16 cellular contexts compared by ENCODE assay signal in the genomic region with DNA sequence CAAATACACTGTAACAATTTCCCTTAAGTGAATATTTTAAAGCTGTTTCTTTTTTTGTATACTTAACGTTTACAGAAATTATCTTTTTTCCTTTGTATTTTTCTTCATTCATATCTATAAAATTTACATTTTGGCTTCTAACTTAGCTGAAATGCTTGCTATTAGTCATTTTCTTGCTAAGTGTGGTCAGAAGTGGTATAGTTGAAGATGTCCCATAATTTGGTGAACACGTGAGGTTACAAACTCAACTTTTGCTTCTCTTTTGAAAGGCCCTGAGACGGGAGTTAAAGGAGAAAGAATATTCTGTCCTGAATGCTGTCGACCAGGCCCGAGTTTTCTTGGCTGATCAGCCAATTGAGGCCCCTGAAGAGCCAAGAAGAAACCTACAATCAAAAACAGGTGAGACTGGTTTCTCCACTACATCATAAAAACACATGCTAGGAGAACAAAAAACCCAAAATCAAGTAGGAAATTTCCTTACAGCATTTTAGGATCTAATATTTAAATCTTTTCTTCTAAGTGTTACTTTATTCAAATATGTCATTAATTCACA.
A peak's percentile ranks its signal among the peaks of the same experiment; 100 is the strongest.
DNase-seq lines count a peak whose midpoint lies in the region; ATAC-seq and TF ChIP-seq lines count a peak whose summit lies in the region.
"Had no signal": no experiment of that assay in that cellular context is flagged by ENCODE, and none has a peak within 500 bp of the region (broad histone marks: within the 10 kb centered on the region; RNA-seq: fewer than 3 reads in every experiment).

No MANE protein-coding gene starts in this region.

- H3K27ac ChIP-seq in mesenchymal stem cell (ENCODE audit: low read length, poor library complexity, severe bottlenecking), result no peak overlapping the region
- H3K27ac ChIP-seq in upper lobe of left lung, result no peak overlapping the region

- no peaks in the 10 kb centered on the region for H3K9me3 ChIP-seq in mesenchymal stem cell (ENCODE audit: control insufficient read depth, low read length)
- H3K9me3 ChIP-seq in upper lobe of left lung, result no peaks in the 10 kb centered on the region

- no peak overlapping the region for H3K23ac ChIP-seq in mesenchymal stem cell (ENCODE audit: low read length in 2 of 2)

- no peak overlapping the region for H2AFZ ChIP-seq in mesenchymal stem cell (ENCODE audit: low read depth, low read length)

- no peak overlapping the region for H4K91ac ChIP-seq in mesenchymal stem cell (ENCODE audit: low read length)

- H3K4me1 ChIP-seq in mesenchymal stem cell (ENCODE audit: control insufficient read depth, insufficient read depth, low read depth, low read length) (peaks cover 2% of the 10 kb centered on the region), upper lobe of left lung (no peaks in the 10 kb centered on the region)

- no peak overlapping the region for H3K14ac ChIP-seq in mesenchymal stem cell (ENCODE audit: low read length in 2 of 2)

- H2AK5ac ChIP-seq in mesenchymal stem cell (ENCODE audit: low read length, severe bottlenecking), result no peak overlapping the region

- H3K36me3 ChIP-seq in mesenchymal stem cell (ENCODE audit: control insufficient read depth in 1 of 2, insufficient read depth in 2 of 2, low read depth in 1 of 2, low read length in 2 of 2) (peaks cover 6 to 37% of the 10 kb centered on the region in 2 experiments), upper lobe of left lung (peaks cover 0 to 43% (median 8%) of the 10 kb centered on the region in 4 donors)

- H2BK120ac ChIP-seq in mesenchymal stem cell (ENCODE audit: low read depth, low read length), result no peak overlapping the region

- H2BK15ac ChIP-seq in mesenchymal stem cell (ENCODE audit: low read depth, poor library complexity, severe bottlenecking), result no peak overlapping the region

- H3K4me3 Mint-ChIP-seq in stimulated activated naive CD8-positive, alpha-beta T cell treated with anti-CD3 and anti-CD28 coated beads, Interleukin-15, Interleukin-2, amounts not matched to agents 100 ng/mL and 50 ng/mL, for 24 hours, result peak overlapping the region; percentile 26
- no peak overlapping the region for H3K4me3 Mint-ChIP-seq in stimulated activated naive CD8-positive, alpha-beta T cell treated with anti-CD3 and anti-CD28 coated beads, Interleukin-15, amount 100 ng/mL, for 72 hours
- H3K4me3 Mint-ChIP-seq in activated T-helper 17 cell treated with anti-CD3 and anti-CD28 coated beads, Interleukin-2, amount 50 U/mL, for 72 hours, result no peak overlapping the region
- H3K4me3 Mint-ChIP-seq: activated CD4-positive, alpha-beta T cell treated with anti-CD3 and anti-CD28 coated beads, Interleukin-2, amount 10 ng/mL, durations not matched to agents 7 days and 5 days; brain; immature natural killer cell; T-helper 1 cell treated with Interleukin-12 subunit alpha and Interleukin-12 subunit beta and Interleukin-4 antibody, amounts not matched to agents 30 μg/mL and 1 μg/mL, for 36 hours had no signal

- H3K4me3 ChIP-seq in mesenchymal stem cell (ENCODE audit: insufficient read depth in 1 of 2, low read depth in 1 of 2, low read length in 2 of 2) (no peak overlapping the region), upper lobe of left lung (no peak overlapping the region)

- H3K27ac Mint-ChIP-seq in stimulated activated naive CD8-positive, alpha-beta T cell treated with anti-CD3 and anti-CD28 coated beads, Interleukin-15, Interleukin-2, amounts not matched to agents 100 ng/mL and 50 ng/mL, for 24 hours, result peak overlapping the region; percentile 84
- H3K27ac Mint-ChIP-seq in stimulated activated naive CD8-positive, alpha-beta T cell treated with anti-CD3 and anti-CD28 coated beads, Interleukin-15, amount 100 ng/mL, for 72 hours, result no peak overlapping the region
- no peak overlapping the region for H3K27ac Mint-ChIP-seq in activated T-helper 17 cell treated with anti-CD3 and anti-CD28 coated beads, Interleukin-2, amount 50 U/mL, for 72 hours
- H3K27ac Mint-ChIP-seq: activated CD4-positive, alpha-beta T cell treated with anti-CD3 and anti-CD28 coated beads, Interleukin-2, amount 10 ng/mL, durations not matched to agents 7 days and 5 days; brain; T-helper 1 cell treated with Interleukin-12 subunit alpha and Interleukin-12 subunit beta and Interleukin-4 antibody, amounts not matched to agents 30 μg/mL and 1 μg/mL, for 36 hours had no signal

- no peak overlapping the region for H3K4me2 ChIP-seq in mesenchymal stem cell (ENCODE audit: low read length, poor library complexity, severe bottlenecking)

- H3K4me1 Mint-ChIP-seq in stimulated activated naive CD8-positive, alpha-beta T cell treated with anti-CD3 and anti-CD28 coated beads, Interleukin-15, Interleukin-2, amounts not matched to agents 100 ng/mL and 50 ng/mL, for 24 hours (ENCODE audit: low read depth), result peaks cover 47% of the 10 kb centered on the region
- H3K4me1 Mint-ChIP-seq in stimulated activated naive CD8-positive, alpha-beta T cell treated with anti-CD3 and anti-CD28 coated beads, Interleukin-15, amount 100 ng/mL, for 72 hours, result peaks cover 30% of the 10 kb centered on the region
- H3K4me1 Mint-ChIP-seq in activated T-helper 17 cell treated with anti-CD3 and anti-CD28 coated beads, Interleukin-2, amount 50 U/mL, for 72 hours, result peaks cover 9% of the 10 kb centered on the region

- no peaks in the 10 kb centered on the region for H3K27me3 ChIP-seq in mesenchymal stem cell (ENCODE audit: control insufficient read depth in 1 of 2, insufficient read depth in 1 of 2, low read length in 2 of 2)
- H3K27me3 ChIP-seq in upper lobe of left lung, result no peaks in the 10 kb centered on the region

- no peaks in the 10 kb centered on the region for H3K27me3 Mint-ChIP-seq in stimulated activated naive CD8-positive, alpha-beta T cell treated with anti-CD3 and anti-CD28 coated beads, Interleukin-15, Interleukin-2, amounts not matched to agents 100 ng/mL and 50 ng/mL, for 24 hours
- no peaks in the 10 kb centered on the region for H3K27me3 Mint-ChIP-seq in stimulated activated naive CD8-positive, alpha-beta T cell treated with anti-CD3 and anti-CD28 coated beads, Interleukin-15, amount 100 ng/mL, for 72 hours
- H3K27me3 Mint-ChIP-seq in activated T-helper 17 cell treated with anti-CD3 and anti-CD28 coated beads, Interleukin-2, amount 50 U/mL, for 72 hours, result no peaks in the 10 kb centered on the region
- H3K27me3 Mint-ChIP-seq: activated CD4-positive, alpha-beta T cell treated with anti-CD3 and anti-CD28 coated beads, Interleukin-2, amount 10 ng/mL, durations not matched to agents 7 days and 5 days; brain had no signal

- no peak for TF ChIP-seq EP300 in upper lobe of left lung (IDR thresholded peaks at IDR 0.05)

- no peak for DNase-seq in stimulated activated naive CD8-positive, alpha-beta T cell treated with anti-CD3 and anti-CD28 coated beads, Interleukin-15, amount 100 ng/mL, for 72 hours
- DNase-seq in mesenchymal stem cell (no peak), upper lobe of left lung (no peak), NCI-H2107 treated with DMSO at 0.1 percent for 48 hours (lab: John Stamatoyannopoulos, UW; ENCODE audit: unreplicated experiment) (no peak)
- DNase-seq: activated CD4-positive, alpha-beta T cell treated with anti-CD3 and anti-CD28 coated beads, Interleukin-2, amount 10 ng/mL, durations not matched to agents 7 days and 5 days; COR-L47; effector CD4-positive, alpha-beta T cell; foreskin melanocyte; immature natural killer cell; MV-4-11 had no signal

- peaks cover 7% of the 10 kb centered on the region for H3K79me1 ChIP-seq in mesenchymal stem cell (replicated peaks; ENCODE audit: low read length, poor library complexity, severe bottlenecking)

- 93% methylated on average over 4 of the region's 5 CpGs for WGBS in mesenchymal stem cell
- 81 to 82% methylated on average over 5 of the region's 5 CpGs for WGBS in upper lobe of left lung, 2 donors

- no peak overlapping the region for H4K8ac ChIP-seq in mesenchymal stem cell (ENCODE audit: low read length)

- H3K4ac ChIP-seq in mesenchymal stem cell (ENCODE audit: low read depth in 1 of 2, low read length in 2 of 2), result no peak overlapping the region

- no peak overlapping the region for H2BK5ac ChIP-seq in mesenchymal stem cell (ENCODE audit: low read depth, low read length, poor library complexity, severe bottlenecking)

- no peak for TF ChIP-seq POLR2A in upper lobe of left lung (IDR thresholded peaks at IDR 0.05)

- no peak overlapping the region for H2BK12ac ChIP-seq in mesenchymal stem cell (ENCODE audit: low read length in 2 of 2)

- H3K9ac ChIP-seq in mesenchymal stem cell (ENCODE audit: low read length), result no peak overlapping the region

- H3K9me3 Mint-ChIP-seq in stimulated activated naive CD8-positive, alpha-beta T cell treated with anti-CD3 and anti-CD28 coated beads, Interleukin-15, Interleukin-2, amounts not matched to agents 100 ng/mL and 50 ng/mL, for 24 hours, result no peaks in the 10 kb centered on the region
- no peaks in the 10 kb centered on the region for H3K9me3 Mint-ChIP-seq in stimulated activated naive CD8-positive, alpha-beta T cell treated with anti-CD3 and anti-CD28 coated beads, Interleukin-15, amount 100 ng/mL, for 72 hours
- H3K9me3 Mint-ChIP-seq in activated T-helper 17 cell treated with anti-CD3 and anti-CD28 coated beads, Interleukin-2, amount 50 U/mL, for 72 hours, result no peaks in the 10 kb centered on the region
- H3K9me3 Mint-ChIP-seq: activated CD4-positive, alpha-beta T cell treated with anti-CD3 and anti-CD28 coated beads, Interleukin-2, amount 10 ng/mL, durations not matched to agents 7 days and 5 days; brain; immature natural killer cell; T-helper 1 cell treated with Interleukin-12 subunit alpha and Interleukin-12 subunit beta and Interleukin-4 antibody, amounts not matched to agents 30 μg/mL and 1 μg/mL, for 36 hours had no signal

- ATAC-seq in stimulated activated naive CD8-positive, alpha-beta T cell treated with anti-CD3 and anti-CD28 coated beads, Interleukin-15, amount 100 ng/mL, for 72 hours, result no peak
- ATAC-seq in HG03354 (IDR thresholded peaks at IDR 0.05; ENCODE audit: poor library complexity, severe bottlenecking, unreplicated experiment) (peak; percentile 46), GM18909 (IDR thresholded peaks at IDR 0.05; ENCODE audit: poor library complexity, unreplicated experiment) (no peak), upper lobe of left lung (ENCODE audit: low FRiP score in 2 of 2) (no peak)
- ATAC-seq in activated T-helper 17 cell treated with anti-CD3 and anti-CD28 coated beads, Interleukin-2, amount 50 U/mL, for 72 hours (replicated peaks), result peak; percentile 40

- H3K18ac ChIP-seq in mesenchymal stem cell (ENCODE audit: low read depth in 1 of 2, low read length in 2 of 2), result no peak overlapping the region

- peaks cover 29% of the 10 kb centered on the region for H3K36me3 Mint-ChIP-seq in stimulated activated naive CD8-positive, alpha-beta T cell treated with anti-CD3 and anti-CD28 coated beads, Interleukin-15, Interleukin-2, amounts not matched to agents 100 ng/mL and 50 ng/mL, for 24 hours (ENCODE audit: low read depth)
- H3K36me3 Mint-ChIP-seq in activated T-helper 17 cell treated with anti-CD3 and anti-CD28 coated beads, Interleukin-2, amount 50 U/mL, for 72 hours (ENCODE audit: low read depth), result peaks cover 48% of the 10 kb centered on the region

- no peak for TF ChIP-seq CTCF in upper lobe of left lung (IDR thresholded peaks at IDR 0.05)

Comparison
In these comparisons a context has a peak if more than half of its experiments do, and no peak if none do; other contexts are left out.
1. ATAC-seq: peak in HG03354 (single experiment) and activated T-helper 17 cell treated with anti-CD3 and anti-CD28 coated beads, Interleukin-2, amount 50 U/mL, for 72 hours (single experiment); none in stimulated activated naive CD8-positive, alpha-beta T cell treated with anti-CD3 and anti-CD28 coated beads, Interleukin-15, amount 100 ng/mL, for 72 hours (single experiment), GM18909 (single experiment) and upper lobe of left lung (0 of 2).